19 cellular contexts compared by ENCODE assay signal in genomic region chr3:141109761-141110160, GRCh38. TPM values are rescaled to one million over a fixed set of nuclear protein-coding genes. Genes with fewer than 3 reads are reported as not detected.
A peak's percentile ranks its signal among the peaks of the same experiment; 100 is the strongest.
DNase-seq lines count a peak whose midpoint lies in the region; ATAC-seq, FAIRE-seq and TF ChIP-seq lines count a peak whose summit lies in the region.
"Had no signal": no experiment of that assay in that cellular context is flagged by ENCODE, and none has a peak within 500 bp of the region (broad histone marks: within the 10 kb centered on the region; RNA-seq: fewer than 3 reads in every experiment).

No MANE protein-coding gene starts in this region.

- no peaks in the 10 kb centered on the region for H3K9me3 Mint-ChIP-seq in activated T-cell treated with anti-CD3 and anti-CD28 coated beads, Interleukin-2, amount 50 U/mL, for 72 hours
- H3K9me3 Mint-ChIP-seq: activated CD4-positive, alpha-beta memory T cell treated with anti-CD3 and anti-CD28 coated beads for 36 hours; activated T-helper 17 cell treated with anti-CD3 and anti-CD28 coated beads, Interleukin-2, amount 50 U/mL, for 72 hours had no signal

- H2AFZ ChIP-seq in DND-41 (ENCODE audit: low read depth, low read length) (no peak overlapping the region), K562 (ENCODE audit: low read depth, low read length) (no peak overlapping the region), mesenchymal stem cell (ENCODE audit: low read depth, low read length) (no peak overlapping the region)

- TF ChIP-seq POLR2A in K562 (conservative IDR thresholded peaks at IDR 0.05) (no peak), H54 (IDR thresholded peaks at IDR 0.05; ENCODE audit: low read depth, low read length) (no peak)

- no peak overlapping the region for H3K27ac Mint-ChIP-seq in activated T-cell treated with anti-CD3 and anti-CD28 coated beads, Interleukin-2, amount 50 U/mL, for 72 hours
- H3K27ac Mint-ChIP-seq: activated CD4-positive, alpha-beta memory T cell treated with anti-CD3 and anti-CD28 coated beads for 36 hours; activated T-helper 17 cell treated with anti-CD3 and anti-CD28 coated beads, Interleukin-2, amount 50 U/mL, for 72 hours had no signal

- H3K36me3 ChIP-seq in DND-41 (ENCODE audit: insufficient read depth, low read length) (peaks cover 20% of the 10 kb centered on the region), K562 (ENCODE audit: control insufficient read depth, insufficient read depth, low read length) (no peaks in the 10 kb centered on the region), mesenchymal stem cell (ENCODE audit: control insufficient read depth in 1 of 2, insufficient read depth in 2 of 2, low read depth in 1 of 2, low read length in 2 of 2) (no peaks in the 10 kb centered on the region)

- no peak overlapping the region for H2BK120ac ChIP-seq in mesenchymal stem cell (ENCODE audit: low read depth, low read length)

- no peaks in the 10 kb centered on the region for H3K27me3 ChIP-seq in DND-41 (ENCODE audit: insufficient read depth, low read length, poor library complexity)
- H3K27me3 ChIP-seq in K562 (ENCODE audit: control insufficient read depth in 2 of 2, insufficient read depth in 2 of 2, low read length in 2 of 2), result peaks cover 8 to 27% of the 10 kb centered on the region in 2 experiments
- H3K27me3 ChIP-seq in mesenchymal stem cell (ENCODE audit: control insufficient read depth in 1 of 2, insufficient read depth in 1 of 2, low read length in 2 of 2), result peaks cover 0 to 33% of the 10 kb centered on the region in 2 experiments

- H3K4me1 Mint-ChIP-seq in activated T-cell treated with anti-CD3 and anti-CD28 coated beads, Interleukin-2, amount 50 U/mL, for 72 hours (ENCODE audit: low read depth), result no peaks in the 10 kb centered on the region
- H3K4me1 Mint-ChIP-seq: activated T-helper 17 cell treated with anti-CD3 and anti-CD28 coated beads, Interleukin-2, amount 50 U/mL, for 72 hours had no signal

- no peak overlapping the region for H2BK15ac ChIP-seq in mesenchymal stem cell (ENCODE audit: low read depth, poor library complexity, severe bottlenecking)

- no peaks in the 10 kb centered on the region for H3K79me1 ChIP-seq in mesenchymal stem cell (replicated peaks; ENCODE audit: low read length, poor library complexity, severe bottlenecking)

- in situ Hi-C loops in K562 (cut with MboI), result loop anchor here (5.0 to 10.0 kb wide), 3 partner anchors 83 to 195 kb away; no protein-coding TSS in a partner anchor

- intact Hi-C loops in K562 (cut with micrococcal nuclease), result loop anchor here (5.0 to 10.0 kb wide), 3 partner anchors 62 to 212 kb away; no protein-coding TSS in a partner anchor

- peaks cover 6% of the 10 kb centered on the region; the same call in 1 of the 2 replicates for H3K79me2 ChIP-seq in DND-41 (ENCODE audit: insufficient read depth, low read length)
- no peaks in the 10 kb centered on the region for H3K79me2 ChIP-seq in K562 (ENCODE audit: control insufficient read depth, insufficient read depth, low read length)

- H3K4me2 ChIP-seq in DND-41 (ENCODE audit: insufficient read depth, low read length) (no peak overlapping the region), K562 (ENCODE audit: insufficient read depth, low read length) (no peak overlapping the region), mesenchymal stem cell (ENCODE audit: low read length, poor library complexity, severe bottlenecking) (no peak overlapping the region)

- FAIRE-seq in K562 (lab: Jason Lieb, UNC), result no peak
- no peak for FAIRE-seq in H54 (lab: Jason Lieb, UNC)
- FAIRE-seq: GM12892, TTC549 had no signal

- H3K27ac ChIP-seq in DND-41 (ENCODE audit: low read length) (peak overlapping the region; percentile 61), K562 (ENCODE audit: extremely low read depth, low read depth, low read length) (no peak overlapping the region), mesenchymal stem cell (ENCODE audit: low read length, poor library complexity, severe bottlenecking) (no peak overlapping the region)

- no peak for ATAC-seq in DND-41 (ENCODE audit: insufficient read depth, low read depth)
- peak; percentile 35; the same call in 1 of the 3 replicates for ATAC-seq in K562
- ATAC-seq in activated T-cell treated with anti-CD3 and anti-CD28 coated beads, Interleukin-2, amount 50 U/mL, for 72 hours (replicated peaks in 1 of 2), result no peak
- ATAC-seq in GM21717 (IDR thresholded peaks at IDR 0.05; ENCODE audit: unreplicated experiment), result no peak
- ATAC-seq: activated T-helper 17 cell treated with anti-CD3 and anti-CD28 coated beads, Interleukin-2, amount 50 U/mL, for 72 hours had no signal

- POLR2A ChIA-PET in K562 (lab: Yijun Ruan, JAX), result interaction anchor here (0.6 kb wide), 1 partner anchor 43 kb away, joined by 4 read pairs; no protein-coding TSS in a partner anchor

- no peak overlapping the region for H2BK5ac ChIP-seq in mesenchymal stem cell (ENCODE audit: low read depth, low read length, poor library complexity, severe bottlenecking)

- H3K9me3 ChIP-seq in DND-41 (ENCODE audit: insufficient read depth, low read length, severe bottlenecking) (no peaks in the 10 kb centered on the region), K562 (replicated peaks; ENCODE audit: control insufficient read depth, insufficient read depth, low read depth, low read length) (no peaks in the 10 kb centered on the region), mesenchymal stem cell (ENCODE audit: control insufficient read depth, low read length) (peaks cover 7% of the 10 kb centered on the region)

- no peak overlapping the region for H3K9ac ChIP-seq in DND-41 (ENCODE audit: low read depth, low read length)
- H3K9ac ChIP-seq in K562 (ENCODE audit: insufficient read depth in 1 of 2, low read depth in 2 of 2, low read length in 2 of 2), result no peak overlapping the region
- H3K9ac ChIP-seq in mesenchymal stem cell (ENCODE audit: low read length), result no peak overlapping the region

- H3K4me1 ChIP-seq in DND-41 (ENCODE audit: insufficient read depth, low read length) (peaks cover 32% of the 10 kb centered on the region), K562 (replicated peaks in 1 of 2; ENCODE audit: control insufficient read depth in 2 of 2, insufficient read depth in 2 of 2, low read length in 2 of 2) (no peaks in the 10 kb centered on the region), mesenchymal stem cell (ENCODE audit: control insufficient read depth, insufficient read depth, low read depth, low read length) (no peaks in the 10 kb centered on the region)

- no TSS peak for BruUV-seq in K562 (replicated peaks; lab: Mats Ljungman, UMichigan)

- no peak overlapping the region for H4K91ac ChIP-seq in mesenchymal stem cell (ENCODE audit: low read length)

- H3K14ac ChIP-seq in mesenchymal stem cell (ENCODE audit: low read length in 2 of 2), result no peak overlapping the region

- H2AK5ac ChIP-seq in mesenchymal stem cell (ENCODE audit: low read length, severe bottlenecking), result no peak overlapping the region

- H3K27me3 Mint-ChIP-seq in activated T-cell treated with anti-CD3 and anti-CD28 coated beads, Interleukin-2, amount 50 U/mL, for 72 hours (ENCODE audit: low read depth), result no peaks in the 10 kb centered on the region

- no peak overlapping the region for H3K4ac ChIP-seq in mesenchymal stem cell (ENCODE audit: low read depth in 1 of 2, low read length in 2 of 2)

- no peak overlapping the region for H3K23ac ChIP-seq in mesenchymal stem cell (ENCODE audit: low read length in 2 of 2)

- no peak overlapping the region for H4K8ac ChIP-seq in mesenchymal stem cell (ENCODE audit: low read length)

- 3% methylated on average over 6 of the region's 7 CpGs for WGBS in K562 (ENCODE audit: insufficient coverage, low coverage, missing lambda C conversion rate)
- 30% methylated on average over 7 of the region's 7 CpGs for WGBS in mesenchymal stem cell

- CTCF ChIA-PET in K562 (lab: Yijun Ruan, JAX; ENCODE audit: low intra/inter-chr PET ratio), result no interaction called here

- H3K4me3 ChIP-seq in DND-41 (ENCODE audit: low read depth in 1 of 2, low read length in 2 of 2) (no peak overlapping the region), K562 (no peak overlapping the region), mesenchymal stem cell (ENCODE audit: insufficient read depth in 1 of 2, low read depth in 1 of 2, low read length in 2 of 2) (no peak overlapping the region)

- TF ChIP-seq EP300 in K562 (IDR thresholded peaks at IDR 0.05; ENCODE audit: low read length), result no peak

- H4K20me1 ChIP-seq in DND-41 (ENCODE audit: insufficient read depth, low read length) (no peaks in the 10 kb centered on the region), K562 (replicated peaks; ENCODE audit: control insufficient read depth, insufficient read depth, low read length) (0 out of 2 replicates have a peak, but pooled peaks cover 3% of the 10 kb centered on the region)

- H3K36me3 Mint-ChIP-seq in activated T-cell treated with anti-CD3 and anti-CD28 coated beads, Interleukin-2, amount 50 U/mL, for 72 hours (ENCODE audit: insufficient read depth in 2 of 2), result no peaks in the 10 kb centered on the region
- H3K36me3 Mint-ChIP-seq: activated CD4-positive, alpha-beta memory T cell treated with anti-CD3 and anti-CD28 coated beads for 36 hours had no signal

- H3K18ac ChIP-seq in mesenchymal stem cell (ENCODE audit: low read depth in 1 of 2, low read length in 2 of 2), result no peak overlapping the region

- H3K9me1 ChIP-seq in K562 (ENCODE audit: control insufficient read depth, insufficient read depth, low read length), result no peaks in the 10 kb centered on the region

- TF ChIP-seq CTCF in DND-41 (IDR thresholded peaks at IDR 0.05; ENCODE audit: borderline replicate concordance, extremely low read depth, low read length, poor library complexity, severe bottlenecking) (no peak), K562 (IDR thresholded peaks at IDR 0.05 in 2 of 3, conservative IDR thresholded peaks at IDR 0.05 in 1 of 3; ENCODE audit: insufficient read depth in 2 of 3, low read depth in 1 of 3, low read length in 3 of 3) (no peak)

- no peak for DNase-seq in DND-41
- peak; percentile 82 for DNase-seq in NCI-H524 treated with DMSO at 0.1 percent for 48 hours (lab: John Stamatoyannopoulos, UW)
- DNase-seq in K562 (ENCODE audit: extremely low read depth in 1 of 4, low spot score in 3 of 4), result no peak
- DNase-seq in mesenchymal stem cell, result peak; percentile 47
- no peak for DNase-seq in cortex of kidney (lab: John Stamatoyannopoulos, UW)
- DNase-seq in activated T-cell treated with anti-CD3 and anti-CD28 coated beads, Interleukin-2, amount 50 U/mL, for 72 hours, result no peak
- no peak for DNase-seq in H54 (ENCODE audit: insufficient read length, low spot score)
- DNase-seq: activated CD4-positive, alpha-beta memory T cell treated with anti-CD3 and anti-CD28 coated beads for 36 hours; amygdala; erythroblast; IMR-90; NCI-H1694; NCI-H526; retina; stimulated activated CD4-positive, alpha-beta T cell treated with anti-CD3 and anti-CD28 coated beads, Interleukin-2, amount 100 ng/mL, for 24 hours had no signal

- H3K4me3 Mint-ChIP-seq in activated T-cell treated with anti-CD3 and anti-CD28 coated beads, Interleukin-2, amount 50 U/mL, for 72 hours, result no peak overlapping the region
- H3K4me3 Mint-ChIP-seq: activated CD4-positive, alpha-beta memory T cell treated with anti-CD3 and anti-CD28 coated beads for 36 hours; activated T-helper 17 cell treated with anti-CD3 and anti-CD28 coated beads, Interleukin-2, amount 50 U/mL, for 72 hours had no signal

- no peak for TF ChIP-seq RAD21 in K562 (CRISPR knock-in tag; conservative IDR thresholded peaks at IDR 0.05 in 1 of 2, IDR thresholded peaks at IDR 0.05 in 1 of 2)

- H2BK12ac ChIP-seq in mesenchymal stem cell (ENCODE audit: low read length in 2 of 2), result no peak overlapping the region

RNA-seq across cellular contexts. Expression of gene SPSB4, which starts 58.6 kb away (rescaled TPM):
- total RNA-seq in K562 (2011; cell fraction: chromatin; rRNA removed; ENCODE audit: low replicate concordance), result not detected in 2 replicates
- total RNA-seq in K562 (2011; cell fraction: nucleolus; rRNA removed), result not detected in 2 replicates
- not detected in 2 replicates for total RNA-seq in K562 (2011; cell fraction: nucleoplasm; rRNA removed)
- not detected in 2 replicates for total RNA-seq in K562 (2014; rRNA removed)
- not detected in 2 replicates for total RNA-seq in K562 (2014; rRNA removed; fragmentation: Illumina TruSeq; extraction: Trizol)
- total RNA-seq in K562 (2015; rRNA removed; fragmentation: Illumina TruSeq; extraction: Trizol), result not detected in 2 replicates
- 0.07 TPM in 1 of 2 replicates, not detected in the other for total RNA-seq in K562 (2021)
- polyA plus RNA-seq in K562 (2011; rRNA removed), result not detected in 2 replicates
- not detected in 2 replicates for polyA plus RNA-seq in K562 (2011; cell fraction: cytosol; rRNA removed)
- not detected in 2 replicates for polyA plus RNA-seq in K562 (2011; cell fraction: nucleus; rRNA removed)
- polyA plus RNA-seq in K562 (2012), result not detected in 2 replicates
- polyA plus RNA-seq in K562 (2014; fragmentation: Illumina TruSeq; extraction: Trizol), result not detected in 2 replicates
- not detected for polyA plus RNA-seq in K562 (2014; fragmentation: Nextera tagmentation; extraction: Ambion mirVana)
- polyA plus RNA-seq in K562 (2014; rRNA removed), result not detected in 2 replicates
- not detected in 2 replicates for polyA minus RNA-seq in K562 (2011; rRNA and poly(A)+ RNA removed)
- not detected in 2 replicates for polyA minus RNA-seq in K562 (2011; cell fraction: cytosol; rRNA and poly(A)+ RNA removed)
- not detected in 2 replicates for polyA minus RNA-seq in K562 (2011; cell fraction: nucleus; rRNA and poly(A)+ RNA removed)
- not detected for polyA plus RNA-seq in mesenchymal stem cell (2013, experiment 1 of 2)
- polyA plus RNA-seq in mesenchymal stem cell (2013, experiment 2 of 2), result not detected
- total RNA-seq in activated T-cell treated with anti-CD3 and anti-CD28 coated beads, Interleukin-2, amount 50 U/mL, for 72 hours, result not detected
- total RNA-seq: activated CD4-positive, alpha-beta memory T cell treated with anti-CD3 and anti-CD28 coated beads for 36 hours; activated T-helper 17 cell treated with anti-CD3 and anti-CD28 coated beads, Interleukin-2, amount 50 U/mL, for 72 hours; IMR-90 had no signal
- polyA plus RNA-seq: IMR-90 had no signal

Comparison
In these comparisons a context has a peak if more than half of its experiments do, and no peak if none do; other contexts are left out.
1. DNase-seq: peak in NCI-H524 treated with DMSO at 0.1 percent for 48 hours (single experiment) and mesenchymal stem cell (single experiment); none in DND-41 (single experiment), K562 (0 of 4), cortex of kidney (single experiment), activated T-cell treated with anti-CD3 and anti-CD28 coated beads, Interleukin-2, amount 50 U/mL, for 72 hours (0 of 2) and H54 (single experiment).